In genomic region chr7:32214913-32215312, GRCh38 we compare ENCODE assay signal across 27 cellular contexts.
"Had no signal": no experiment of that assay in that cellular context is flagged by ENCODE, and none has a peak within 500 bp of the region (broad histone marks: within the 10 kb centered on the region; RNA-seq: fewer than 3 reads in every experiment).

No MANE protein-coding gene starts in this region.

- H3K9me3 ChIP-seq: adrenal gland, ascending aorta, breast epithelium had no signal

- H3K4me3 ChIP-seq: adrenal gland, ascending aorta, breast epithelium had no signal

- H3K27me3 Mint-ChIP-seq: activated CD8-positive, alpha-beta memory T cell treated with anti-CD3 and anti-CD28 coated beads, Interleukin-2, amount 10 ng/mL, durations not matched to agents 7 days and 5 days; central memory CD8-positive, alpha-beta T cell had no signal

- H3K4me1 Mint-ChIP-seq: activated CD8-positive, alpha-beta memory T cell treated with anti-CD3 and anti-CD28 coated beads, Interleukin-2, amount 10 ng/mL, durations not matched to agents 7 days and 5 days; activated naive CD4-positive, alpha-beta T cell treated with anti-CD3 and anti-CD28 coated beads, Interleukin-2, amount 50 U/mL, for 24 hours; activated naive CD8-positive, alpha-beta T cell treated with anti-CD3 and anti-CD28 coated beads for 36 hours; activated naive CD8-positive, alpha-beta T cell treated with anti-CD3 and anti-CD28 coated beads, Interleukin-2, amount 50 U/mL, for 24 hours; central memory CD8-positive, alpha-beta T cell had no signal

- ATAC-seq: activated CD8-positive, alpha-beta memory T cell treated with anti-CD3 and anti-CD28 coated beads, Interleukin-2, amount 10 ng/mL, durations not matched to agents 7 days and 5 days; activated CD8-positive, alpha-beta T cell treated with anti-CD3 and anti-CD28 coated beads, Interleukin-2, amount 10 ng/mL, durations not matched to agents 7 days and 5 days; activated naive CD8-positive, alpha-beta T cell treated with anti-CD3 and anti-CD28 coated beads, Interleukin-2, amount 50 U/mL, for 24 hours had no signal

- H3K36me3 Mint-ChIP-seq: activated CD8-positive, alpha-beta memory T cell treated with anti-CD3 and anti-CD28 coated beads, Interleukin-2, amount 10 ng/mL, durations not matched to agents 7 days and 5 days; activated naive CD4-positive, alpha-beta T cell treated with anti-CD3 and anti-CD28 coated beads, Interleukin-2, amount 50 U/mL, for 24 hours; activated naive CD8-positive, alpha-beta T cell treated with anti-CD3 and anti-CD28 coated beads for 36 hours; brain had no signal

- H3K27me3 ChIP-seq: adrenal gland, ascending aorta, breast epithelium had no signal

- H3K36me3 ChIP-seq: adrenal gland, ascending aorta, breast epithelium had no signal

- H3K27ac Mint-ChIP-seq: activated CD8-positive, alpha-beta memory T cell treated with anti-CD3 and anti-CD28 coated beads, Interleukin-2, amount 10 ng/mL, durations not matched to agents 7 days and 5 days; activated CD8-positive, alpha-beta T cell treated with anti-CD3 and anti-CD28 coated beads, Interleukin-2, amount 10 ng/mL, durations not matched to agents 7 days and 5 days; activated naive CD4-positive, alpha-beta T cell treated with anti-CD3 and anti-CD28 coated beads for 36 hours; activated naive CD4-positive, alpha-beta T cell treated with anti-CD3 and anti-CD28 coated beads, Interleukin-2, amount 50 U/mL, for 24 hours; activated naive CD8-positive, alpha-beta T cell treated with anti-CD3 and anti-CD28 coated beads for 36 hours; activated naive CD8-positive, alpha-beta T cell treated with anti-CD3 and anti-CD28 coated beads, Interleukin-2, amount 50 U/mL, for 24 hours; activated T-helper 1 cell treated with anti-CD3 and anti-CD28 coated beads, Interleukin-12 subunit alpha, Interleukin-12 subunit beta, Interleukin-2, Interleukin-4 antibody, amounts not matched to agents 30 ng/mL and 10 ng/mL and 1 ng/mL, durations not matched to agents 14 hours and 24 hours and 36 hours; activated T-helper 2 cell treated with anti-CD3 and anti-CD28 coated beads, Interferon-gamma antibody, Interleukin-2, Interleukin-4, amounts not matched to agents 10 μg/mL and 5 μg/mL and 100 μg/mL, durations not matched to agents 14 hours and 24 hours and 36 hours had no signal

- DNase-seq: activated CD4-positive, alpha-beta T cell treated with anti-CD3 and anti-CD28 coated beads for 4 hours; activated CD4-positive, alpha-beta T cell treated with anti-CD3 and anti-CD28 coated beads, Interleukin-2, amount 50 U/mL, for 1 hour; activated CD4-positive, alpha-beta T cell treated with anti-CD3 and anti-CD28 coated beads, Interleukin-2, amount 50 U/mL, for 48 hours; activated CD4-positive, CD25-positive, alpha-beta regulatory T cell; activated CD4-positive, CD25-positive, alpha-beta regulatory T cell treated with anti-CD3 and anti-CD28 coated beads, Interleukin-2, amount 50 U/mL, for 72 hours; activated CD8-positive, alpha-beta memory T cell treated with anti-CD3 and anti-CD28 coated beads, Interleukin-2, amount 10 ng/mL, durations not matched to agents 7 days and 5 days; activated CD8-positive, alpha-beta memory T cell treated with anti-CD3 and anti-CD28 coated beads, Interleukin-2, amount 50 U/mL, for 4 hours; activated CD8-positive, alpha-beta T cell treated with anti-CD3 and anti-CD28 coated beads, Interleukin-2, amount 10 ng/mL, durations not matched to agents 7 days and 5 days; activated effector memory CD4-positive, alpha-beta T cell treated with anti-CD3 and anti-CD28 coated beads, Interleukin-2, amount 50 U/mL, for 16 hours; activated naive CD4-positive, alpha-beta T cell treated with anti-CD3 and anti-CD28 coated beads for 36 hours; activated naive CD8-positive, alpha-beta T cell treated with anti-CD3 and anti-CD28 coated beads for 36 hours; activated naive CD8-positive, alpha-beta T cell treated with anti-CD3 and anti-CD28 coated beads, Interleukin-2, amount 50 U/mL, for 24 hours; activated T-cell treated with anti-CD3 and anti-CD28 coated beads, Interleukin-2, amount 50 U/mL, for 1 hour; activated T-cell treated with anti-CD3 and anti-CD28 coated beads, Interleukin-2, amount 50 U/mL, for 48 hours; adrenal gland; effector CD8-positive, alpha-beta T cell; foreskin fibroblast; head of caudate nucleus; T-helper 2 cell had no signal

- H3K27ac ChIP-seq: adrenal gland, ascending aorta, breast epithelium, epithelial cell of prostate had no signal

- H3K4me3 Mint-ChIP-seq: activated CD8-positive, alpha-beta memory T cell treated with anti-CD3 and anti-CD28 coated beads, Interleukin-2, amount 10 ng/mL, durations not matched to agents 7 days and 5 days; activated CD8-positive, alpha-beta T cell treated with anti-CD3 and anti-CD28 coated beads, Interleukin-2, amount 10 ng/mL, durations not matched to agents 7 days and 5 days; activated naive CD4-positive, alpha-beta T cell treated with anti-CD3 and anti-CD28 coated beads for 36 hours; activated naive CD4-positive, alpha-beta T cell treated with anti-CD3 and anti-CD28 coated beads, Interleukin-2, amount 50 U/mL, for 24 hours; activated naive CD8-positive, alpha-beta T cell treated with anti-CD3 and anti-CD28 coated beads for 36 hours; activated naive CD8-positive, alpha-beta T cell treated with anti-CD3 and anti-CD28 coated beads, Interleukin-2, amount 50 U/mL, for 24 hours; activated T-helper 1 cell treated with anti-CD3 and anti-CD28 coated beads, Interleukin-12 subunit alpha, Interleukin-12 subunit beta, Interleukin-2, Interleukin-4 antibody, amounts not matched to agents 30 ng/mL and 10 ng/mL and 1 ng/mL, durations not matched to agents 14 hours and 24 hours and 36 hours; brain; central memory CD8-positive, alpha-beta T cell had no signal

- H3K9me3 Mint-ChIP-seq: activated naive CD4-positive, alpha-beta T cell treated with anti-CD3 and anti-CD28 coated beads for 36 hours; activated naive CD4-positive, alpha-beta T cell treated with anti-CD3 and anti-CD28 coated beads, Interleukin-2, amount 50 U/mL, for 24 hours; activated naive CD8-positive, alpha-beta T cell treated with anti-CD3 and anti-CD28 coated beads for 36 hours; activated naive CD8-positive, alpha-beta T cell treated with anti-CD3 and anti-CD28 coated beads, Interleukin-2, amount 50 U/mL, for 24 hours; activated T-helper 1 cell treated with anti-CD3 and anti-CD28 coated beads, Interleukin-12 subunit alpha, Interleukin-12 subunit beta, Interleukin-2, Interleukin-4 antibody, amounts not matched to agents 30 ng/mL and 10 ng/mL and 1 ng/mL, durations not matched to agents 14 hours and 24 hours and 36 hours; activated T-helper 2 cell treated with anti-CD3 and anti-CD28 coated beads, Interferon-gamma antibody, Interleukin-2, Interleukin-4, amounts not matched to agents 10 μg/mL and 5 μg/mL and 100 μg/mL, durations not matched to agents 14 hours and 24 hours and 36 hours; brain; central memory CD8-positive, alpha-beta T cell had no signal

- H3K4me1 ChIP-seq: adrenal gland, ascending aorta, breast epithelium had no signal
